In genomic region chrX:2320580-2321327, GRCh38 we compare ENCODE assay signal across 11 cellular contexts.
DNase-seq lines count a peak whose midpoint lies in the region; ATAC-seq and TF ChIP-seq lines count a peak whose summit lies in the region.
"Had no signal": no experiment of that assay in that cellular context is flagged by ENCODE, and none has a peak within 500 bp of the region (broad histone marks: within the 10 kb centered on the region; RNA-seq: fewer than 3 reads in every experiment).

No MANE protein-coding gene starts in this region.

- ATAC-seq in esophagus mucosa (peak; percentile 75), lower lobe of right lung (peak; percentile 91 to 92), gastroesophageal sphincter (no peak)
- ATAC-seq in activated T-cell treated with anti-CD3 and anti-CD28 coated beads, Interleukin-2, amount 50 U/mL, for 4 hours, result no peak
- ATAC-seq: activated CD8-positive, alpha-beta memory T cell treated with anti-CD3 and anti-CD28 coated beads, Interleukin-2, amount 10 ng/mL, durations not matched to agents 7 days and 5 days had no signal

- TF ChIP-seq POLR2A in gastroesophageal sphincter (IDR thresholded peaks at IDR 0.05), result no peak

- peaks cover 2% of the 10 kb centered on the region for H3K4me1 Mint-ChIP-seq in activated T-cell treated with anti-CD3 and anti-CD28 coated beads, Interleukin-2, amount 50 U/mL, for 4 hours (ENCODE audit: low read depth)

- peak; percentile 55 to 88 for DNase-seq in HL-60 (ENCODE audit: low read depth in 1 of 2, low spot score in 1 of 2)
- DNase-seq in lower lobe of right lung, result peak; percentile 79
- DNase-seq in stromal cell of bone marrow (ENCODE audit: low read depth), result peak; percentile 28
- no peak for DNase-seq in HK-2 (ENCODE audit: unreplicated experiment)
- DNase-seq in activated T-cell treated with anti-CD3 and anti-CD28 coated beads, Interleukin-2, amount 50 U/mL, for 4 hours, result no peak
- DNase-seq in activated CD4-positive, alpha-beta T cell treated with anti-CD3 and anti-CD28 coated beads, Interleukin-2, amount 50 U/mL, for 1 hour, result no peak
- DNase-seq: activated CD8-positive, alpha-beta memory T cell treated with anti-CD3 and anti-CD28 coated beads, Interleukin-2, amount 10 ng/mL, durations not matched to agents 7 days and 5 days had no signal

- H3K9me3 Mint-ChIP-seq in activated T-cell treated with anti-CD3 and anti-CD28 coated beads, Interleukin-2, amount 50 U/mL, for 4 hours, result peaks cover 6% of the 10 kb centered on the region

- H3K27me3 Mint-ChIP-seq in activated T-cell treated with anti-CD3 and anti-CD28 coated beads, Interleukin-2, amount 50 U/mL, for 4 hours (ENCODE audit: low read depth), result no peaks in the 10 kb centered on the region
- H3K27me3 Mint-ChIP-seq: activated CD8-positive, alpha-beta memory T cell treated with anti-CD3 and anti-CD28 coated beads, Interleukin-2, amount 10 ng/mL, durations not matched to agents 7 days and 5 days; stimulated activated naive CD8-positive, alpha-beta T cell treated with anti-CD3 and anti-CD28 coated beads, Interleukin-15, Interleukin-2, amounts not matched to agents 100 ng/mL and 50 ng/mL, for 24 hours had no signal

- H3K27me3 ChIP-seq in HL-60 (ENCODE audit: insufficient read depth, poor library complexity, severe bottlenecking) (no peaks in the 10 kb centered on the region), lower lobe of right lung (ENCODE audit: low read depth) (no peaks in the 10 kb centered on the region), gastroesophageal sphincter (no peaks in the 10 kb centered on the region)
- H3K27me3 ChIP-seq: SJSA1 had no signal

- H3K9me3 ChIP-seq in lower lobe of right lung (peaks cover 2% of the 10 kb centered on the region), gastroesophageal sphincter (no peaks in the 10 kb centered on the region)
- H3K9me3 ChIP-seq: SJSA1 had no signal

- H3K36me3 Mint-ChIP-seq in activated T-cell treated with anti-CD3 and anti-CD28 coated beads, Interleukin-2, amount 50 U/mL, for 4 hours (ENCODE audit: insufficient read depth), result peaks cover 19% of the 10 kb centered on the region

- intact Hi-C loops in lower lobe of right lung (cut with DNase I), result no loop called here

- WGBS in gastroesophageal sphincter (ENCODE audit: low coverage in 1 of 2), 2 donors, result 62 to 64% methylated on average over 9 to 10 of the region's 20 CpGs

- H3K4me3 Mint-ChIP-seq in activated T-cell treated with anti-CD3 and anti-CD28 coated beads, Interleukin-2, amount 50 U/mL, for 4 hours, result no peak overlapping the region
- H3K4me3 Mint-ChIP-seq: activated CD8-positive, alpha-beta memory T cell treated with anti-CD3 and anti-CD28 coated beads, Interleukin-2, amount 10 ng/mL, durations not matched to agents 7 days and 5 days; stimulated activated naive CD8-positive, alpha-beta T cell treated with anti-CD3 and anti-CD28 coated beads, Interleukin-15, Interleukin-2, amounts not matched to agents 100 ng/mL and 50 ng/mL, for 24 hours had no signal

- H3K27ac ChIP-seq in HL-60 (replicated peaks) (peak overlapping the region; percentile 58), lower lobe of right lung (peak overlapping the region; percentile 65), gastroesophageal sphincter (no peak overlapping the region)
- H3K27ac ChIP-seq: SJSA1 had no signal

- no peak for TF ChIP-seq CTCF in HL-60 (IDR thresholded peaks at IDR 0.05; ENCODE audit: insufficient read depth, low read length)
- no peak for TF ChIP-seq CTCF in lower lobe of right lung (IDR thresholded peaks at IDR 0.05)
- TF ChIP-seq CTCF in gastroesophageal sphincter (IDR thresholded peaks at IDR 0.05), result no peak

- H3K36me3 ChIP-seq in lower lobe of right lung (no peaks in the 10 kb centered on the region), gastroesophageal sphincter (no peaks in the 10 kb centered on the region)
- H3K36me3 ChIP-seq: SJSA1 had no signal

- TF ChIP-seq EP300 in gastroesophageal sphincter (IDR thresholded peaks at IDR 0.05), result no peak

- no peak overlapping the region for H3K4me3 ChIP-seq in HL-60 (replicated peaks; ENCODE audit: insufficient read depth, low read length)
- peak overlapping the region; percentile 17 for H3K4me3 ChIP-seq in lower lobe of right lung
- H3K4me3 ChIP-seq in gastroesophageal sphincter, result no peak overlapping the region
- H3K4me3 ChIP-seq: SJSA1 had no signal

- H3K4me1 ChIP-seq in lower lobe of right lung (peaks cover 9% of the 10 kb centered on the region), gastroesophageal sphincter (peaks cover 0 to 4% (median 0%) of the 10 kb centered on the region in 3 donors)

Comparison
In these comparisons a context has a peak if more than half of its experiments do, and no peak if none do; other contexts are left out.
1. DNase-seq: peak in HL-60 (2 of 2), lower lobe of right lung (single experiment) and stromal cell of bone marrow (single experiment); none in HK-2 (single experiment), activated T-cell treated with anti-CD3 and anti-CD28 coated beads, Interleukin-2, amount 50 U/mL, for 4 hours (single experiment) and activated CD4-positive, alpha-beta T cell treated with anti-CD3 and anti-CD28 coated beads, Interleukin-2, amount 50 U/mL, for 1 hour (single experiment).
2. H3K27ac ChIP-seq: peak in HL-60 (single experiment) and lower lobe of right lung (single experiment); none in gastroesophageal sphincter (0 of 4).
3. ATAC-seq: peak in esophagus mucosa (single experiment) and lower lobe of right lung (2 of 2); none in activated T-cell treated with anti-CD3 and anti-CD28 coated beads, Interleukin-2, amount 50 U/mL, for 4 hours (0 of 2) and gastroesophageal sphincter (single experiment).